ENCODE assay signal across 8 cellular contexts in the genomic region with DNA sequence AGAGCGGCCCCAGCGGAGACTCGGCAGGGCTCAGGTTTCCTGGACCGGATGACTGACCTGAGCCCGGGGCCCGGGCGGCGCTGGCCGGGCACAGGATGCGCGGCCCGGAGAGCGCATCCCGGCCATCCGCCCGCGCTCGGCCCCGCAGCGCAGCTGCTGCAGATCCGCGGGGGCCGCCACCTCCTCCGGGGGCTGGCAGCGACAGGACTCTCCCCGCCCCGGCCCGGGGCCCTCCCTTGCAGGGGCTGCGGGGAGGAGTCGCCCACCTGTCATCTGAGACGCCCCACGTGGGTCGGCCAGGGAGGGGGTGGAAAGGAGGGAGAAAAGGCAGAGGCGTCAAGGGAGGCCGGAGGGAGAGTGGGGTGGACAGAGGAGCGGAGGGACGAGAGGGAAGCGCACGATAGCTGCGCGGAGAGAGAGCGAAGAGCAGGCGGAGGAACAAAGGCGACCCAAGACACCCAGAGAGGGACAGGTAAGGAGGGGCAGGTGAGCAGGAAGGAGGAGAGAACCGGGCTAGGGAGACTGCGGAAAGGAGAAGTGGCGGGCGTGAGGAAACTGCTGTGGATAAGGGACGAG. TPM values are rescaled to one million over a fixed set of nuclear protein-coding genes. Genes with fewer than 3 reads are reported as not detected.
DNase-seq lines count a peak whose midpoint lies in the region; ATAC-seq, FAIRE-seq and TF ChIP-seq lines count a peak whose summit lies in the region.

No MANE protein-coding gene starts in this region.

- H3K27ac ChIP-seq in Peyer's patch (peak overlapping the region; percentile 93 to 99 (median 98)), osteoblast (ENCODE audit: low read depth, low read length) (peak overlapping the region; percentile 98), tibial nerve (peak overlapping the region; percentile 98 to 99 (median 98))

- TF ChIP-seq POLR2A in Peyer's patch (IDR thresholded peaks at IDR 0.05) (peak in 1 of 2 donors; percentile 19), tibial nerve (IDR thresholded peaks at IDR 0.05) (no peak)

- H3K9me3 ChIP-seq in Peyer's patch (no peaks in the 10 kb centered on the region), osteoblast (ENCODE audit: low read depth, low read length) (no peaks in the 10 kb centered on the region), tibial nerve (no peaks in the 10 kb centered on the region)

- H2AFZ ChIP-seq in osteoblast (ENCODE audit: low read length), result peak overlapping the region; percentile 94

- no peak for TF ChIP-seq CTCF in Peyer's patch (IDR thresholded peaks at IDR 0.05)
- no peak for TF ChIP-seq CTCF in osteoblast (IDR thresholded peaks at IDR 0.05; ENCODE audit: extremely low read depth, low read depth, low read length)
- peak in 1 of 5 experiments; percentile 6 for TF ChIP-seq CTCF in tibial nerve (IDR thresholded peaks at IDR 0.05)

- H3K4me1 ChIP-seq in Peyer's patch (peaks cover 0 to 22% (median 0%) of the 10 kb centered on the region in 4 donors), osteoblast (ENCODE audit: insufficient read depth, low read length) (peaks cover 27% of the 10 kb centered on the region), tibial nerve (peaks cover 0 to 44% (median 22%) of the 10 kb centered on the region in 4 donors)

- H3K79me2 ChIP-seq in osteoblast (ENCODE audit: insufficient read depth, low read length), result peaks cover 49% of the 10 kb centered on the region

- peak; percentile 52 for DNase-seq in DMS79 (lab: John Stamatoyannopoulos, UW)
- DNase-seq in HTR-8/SVneo (ENCODE audit: insufficient read length, low spot score), result peak; percentile 91
- DNase-seq in Peyer's patch, result peak; percentile 75 to 89 (median 78)
- peak; percentile 86 for DNase-seq in glomerular visceral epithelial cell (ENCODE audit: extremely low spot score)
- DNase-seq in osteoblast (ENCODE audit: insufficient read length, low spot score, missing footprints), result peak; percentile 91
- peak; percentile 58 to 69 for DNase-seq in tibial nerve (ENCODE audit: low spot score in 2 of 2)

- H3K36me3 ChIP-seq in Peyer's patch (peaks cover 0 to 14% (median 0%) of the 10 kb centered on the region in 3 donors), osteoblast (ENCODE audit: insufficient read depth, low read length) (peaks cover 16% of the 10 kb centered on the region), tibial nerve (peaks cover 0 to 2% (median 0%) of the 10 kb centered on the region in 3 donors)

- H3K27me3 Mint-ChIP-seq in activated naive CD4-positive, alpha-beta T cell treated with anti-CD3 and anti-CD28 coated beads, Interleukin-2, amount 50 U/mL, for 24 hours, result no peaks in the 10 kb centered on the region

- peak overlapping the region; percentile 99 for H3K4me3 Mint-ChIP-seq in activated naive CD4-positive, alpha-beta T cell treated with anti-CD3 and anti-CD28 coated beads, Interleukin-2, amount 50 U/mL, for 24 hours

- peak; percentile 51 for FAIRE-seq in HTR-8/SVneo (lab: Jason Lieb, UNC)

- H3K4me1 Mint-ChIP-seq in activated naive CD4-positive, alpha-beta T cell treated with anti-CD3 and anti-CD28 coated beads, Interleukin-2, amount 50 U/mL, for 24 hours, result peaks cover 53% of the 10 kb centered on the region

- H3K36me3 Mint-ChIP-seq in activated naive CD4-positive, alpha-beta T cell treated with anti-CD3 and anti-CD28 coated beads, Interleukin-2, amount 50 U/mL, for 24 hours, result peaks cover 9% of the 10 kb centered on the region

- peak overlapping the region; percentile 99 for H3K4me2 ChIP-seq in osteoblast (ENCODE audit: insufficient read depth, low read length)

- H3K27me3 ChIP-seq in Peyer's patch (no peaks in the 10 kb centered on the region), osteoblast (ENCODE audit: insufficient read depth, low read length) (no peaks in the 10 kb centered on the region), tibial nerve (no peaks in the 10 kb centered on the region)

- H3K27ac Mint-ChIP-seq in activated naive CD4-positive, alpha-beta T cell treated with anti-CD3 and anti-CD28 coated beads, Interleukin-2, amount 50 U/mL, for 24 hours, result peak overlapping the region; percentile 98

- WGBS in tibial nerve, 2 donors, result 0 to 1% methylated on average over 27 to 36 of the region's 49 CpGs

- ATAC-seq in GM21381 (IDR thresholded peaks at IDR 0.05; ENCODE audit: unreplicated experiment), result peak; percentile 47

- no peak for TF ChIP-seq EP300 in tibial nerve (IDR thresholded peaks at IDR 0.05)

- H3K9me3 Mint-ChIP-seq in activated naive CD4-positive, alpha-beta T cell treated with anti-CD3 and anti-CD28 coated beads, Interleukin-2, amount 50 U/mL, for 24 hours, result no peaks in the 10 kb centered on the region

- H3K4me3 ChIP-seq in Peyer's patch, result peak overlapping the region; percentile 74 to 95 (median 90)
- H3K4me3 ChIP-seq in osteoblast (ENCODE audit: insufficient read depth, low read length), result peak overlapping the region; percentile 80
- peak overlapping the region; percentile 66 to 88 (median 84) for H3K4me3 ChIP-seq in tibial nerve

- H4K20me1 ChIP-seq in osteoblast (ENCODE audit: insufficient read depth, low read length), result peaks cover 35% of the 10 kb centered on the region

RNA-seq across cellular contexts. Expression of gene PRKAR1A, which starts 0.5 kb away (rescaled TPM):
- total RNA-seq in Peyer's patch, result 100 to 1,000 TPM in 1 of 4 donors, 10 to 100 TPM in 3; 63.4 to 197 (median 88.9) TPM
- total RNA-seq in osteoblast, result 234 and 259 TPM in 2 replicates
- total RNA-seq in tibial nerve, result 100 to 1,000 TPM; 327 to 494 (median 406) TPM

RNA-seq across cellular contexts. Expression of gene WIPI1, which starts 54.5 kb away (rescaled TPM):
- 10 to 100 TPM; 34.7 to 95.7 (median 44.4) TPM for total RNA-seq in Peyer's patch
- 190 and 220 TPM in 2 replicates for total RNA-seq in osteoblast
- 100 to 1,000 TPM in 1 of 4 donors, 10 to 100 TPM in 3; 71.4 to 131 (median 77.2) TPM for total RNA-seq in tibial nerve

Comparison
In these comparisons a context has a peak if more than half of its experiments do, and no peak if none do; other contexts are left out.
1. Peak in every context shown above with its lines: DNase-seq, ATAC-seq, H3K4me3 ChIP-seq and H3K27ac ChIP-seq.